ENCODE assay signal across 1 cellular context in genomic region chr20:9052136-9052535, GRCh38.
TF ChIP-seq lines count a peak whose summit lies in the region.

No MANE protein-coding gene starts in this region.

TF ChIP-seq in HepG2, 621 proteins besides CTCF, POLR2A, EP300 and RAD21:
- TF ChIP-seq ZNF781 (CRISPR knock-in tag; IDR thresholded peaks at IDR 0.05; ENCODE audit: borderline replicate concordance, not compliant biosample characterization) = no peak
- TF ChIP-seq CC2D1A (CRISPR knock-in tag; IDR thresholded peaks at IDR 0.05) = no peak
